8 cellular contexts compared by ENCODE assay signal in genomic region chr9:127786773-127787123, GRCh38. TPM values are rescaled to one million over a fixed set of nuclear protein-coding genes. Genes with fewer than 3 reads are reported as not detected.
DNase-seq lines count a peak whose midpoint lies in the region; ATAC-seq and TF ChIP-seq lines count a peak whose summit lies in the region.

No MANE protein-coding gene starts in this region.

- H3K27me3 Mint-ChIP-seq in chondrocyte (ENCODE audit: low read depth), result no peaks in the 10 kb centered on the region
- H3K27me3 Mint-ChIP-seq in naive thymus-derived CD4-positive, alpha-beta T cell, result no peaks in the 10 kb centered on the region

- H3K4me1 Mint-ChIP-seq in chondrocyte (ENCODE audit: low read depth), result peaks cover 16% of the 10 kb centered on the region
- peaks cover 34 to 63% (median 57%) of the 10 kb centered on the region in 7 donors for H3K4me1 Mint-ChIP-seq in naive thymus-derived CD4-positive, alpha-beta T cell

- DNase-seq in AG20443 (ENCODE audit: low spot score), result peak; percentile 32
- no peak for DNase-seq in Jurkat, Clone E6-1 (ENCODE audit: low read depth, low spot score)
- DNase-seq in chondrocyte (ENCODE audit: low spot score), result no peak
- peak in 2 of 9 donors; percentile 33 to 43 for DNase-seq in naive thymus-derived CD4-positive, alpha-beta T cell
- DNase-seq in HuH-7 (ENCODE audit: low spot score), result no peak

- H3K36me3 Mint-ChIP-seq in chondrocyte (ENCODE audit: low read depth), result peaks cover 33% of the 10 kb centered on the region
- peaks cover 0 to 27% (median 19%) of the 10 kb centered on the region in 5 donors for H3K36me3 Mint-ChIP-seq in naive thymus-derived CD4-positive, alpha-beta T cell

- peaks cover 24 to 55% (median 35%) of the 10 kb centered on the region in 3 experiments for H3K36me3 ChIP-seq in naive thymus-derived CD4-positive, alpha-beta T cell (ENCODE audit: control insufficient read depth in 2 of 3, insufficient read depth in 3 of 3, low read length in 3 of 3)

- no peak for ATAC-seq in naive thymus-derived CD4-positive, alpha-beta T cell
- ATAC-seq in GM18907 (IDR thresholded peaks at IDR 0.05; ENCODE audit: unreplicated experiment), result no peak
- no peak for ATAC-seq in GM21737 (IDR thresholded peaks at IDR 0.05; ENCODE audit: unreplicated experiment)
- no peak for ATAC-seq in GM18861 (IDR thresholded peaks at IDR 0.05; ENCODE audit: unreplicated experiment)

- peak; percentile 82 for TF ChIP-seq CTCF in chondrocyte (IDR thresholded peaks at IDR 0.05)

- CTCF ChIA-PET in naive thymus-derived CD4-positive, alpha-beta T cell (lab: Charles Lee), result interaction anchor here (0.8 to 2.0 kb wide), 7 partner anchors 14 to 134 kb away, joined by 3 to 13 read pairs (median 3); partner anchors contain the start of gene TOR2A

- no peaks in the 10 kb centered on the region for H3K9me3 Mint-ChIP-seq in chondrocyte (ENCODE audit: low read depth)
- no peaks in the 10 kb centered on the region for H3K9me3 Mint-ChIP-seq in naive thymus-derived CD4-positive, alpha-beta T cell

- peak overlapping the region; percentile 92 for H3K4me3 Mint-ChIP-seq in chondrocyte (ENCODE audit: unreplicated experiment)
- peak overlapping the region; percentile 89 to 95 (median 92) for H3K4me3 Mint-ChIP-seq in naive thymus-derived CD4-positive, alpha-beta T cell

- H3K27me3 ChIP-seq in naive thymus-derived CD4-positive, alpha-beta T cell (ENCODE audit: control insufficient read depth in 2 of 2, insufficient read depth in 2 of 2, low read length in 2 of 2), result no peaks in the 10 kb centered on the region

- no peaks in the 10 kb centered on the region for H3K9me3 ChIP-seq in naive thymus-derived CD4-positive, alpha-beta T cell (ENCODE audit: control insufficient read depth in 2 of 3, low read length in 3 of 3)

- intact Hi-C loops in naive thymus-derived CD4-positive, alpha-beta T cell (cut with micrococcal nuclease), result loop anchor here (1.0 to 5.0 kb wide), 11 partner anchors 11 to 536 kb away; partner anchors contain the start of genes NAIF1 (in 2 of the 2), SLC25A25 (in 2 of the 2), COQ4 (in 1 of the 2) and FPGS (in 1 of the 2)

- POLR2A ChIA-PET in naive thymus-derived CD4-positive, alpha-beta T cell (lab: Charles Lee), result interaction anchor here (0.7 to 4.7 kb wide), 10 partner anchors 8 to 136 kb away, joined by 3 to 41 read pairs (median 4); partner anchors contain the start of genes FPGS and SH2D3C

- H3K4me3 ChIP-seq in Jurkat, Clone E6-1 (ENCODE audit: low read length), result peak overlapping the region; percentile 79
- H3K4me3 ChIP-seq in naive thymus-derived CD4-positive, alpha-beta T cell (ENCODE audit: low read length), result peak overlapping the region; percentile 80

- H3K27ac ChIP-seq in naive thymus-derived CD4-positive, alpha-beta T cell (ENCODE audit: low read depth, low read length), result peak overlapping the region; percentile 90

- peaks cover 44 to 48% of the 10 kb centered on the region in 2 donors for H3K4me1 ChIP-seq in naive thymus-derived CD4-positive, alpha-beta T cell (ENCODE audit: control insufficient read depth in 2 of 2, insufficient read depth in 2 of 2, low read length in 2 of 2)

- H3K27ac Mint-ChIP-seq in chondrocyte (ENCODE audit: unreplicated experiment), result peak overlapping the region; percentile 82
- H3K27ac Mint-ChIP-seq in naive thymus-derived CD4-positive, alpha-beta T cell, result peak overlapping the region; percentile 77 to 94 (median 90)

RNA-seq across cellular contexts. Expression of gene CDK9, which starts 0.9 kb away (rescaled TPM):
- polyA plus RNA-seq in Jurkat, Clone E6-1 (2012; ENCODE audit: insufficient read depth, insufficient read length), result 75.2 TPM
- total RNA-seq in chondrocyte, result 54.9 to 67.6 TPM (median 60.3 TPM) in 3 replicates
- 100 to 1,000 TPM; 110 to 135 (median 134) TPM for total RNA-seq in naive thymus-derived CD4-positive, alpha-beta T cell
- 10 to 100 TPM; 37.5 to 65.9 TPM for polyA plus RNA-seq in naive thymus-derived CD4-positive, alpha-beta T cell

RNA-seq across cellular contexts. Expression of gene SH2D3C, which starts 8.3 kb away (rescaled TPM):
- 18.3 TPM for polyA plus RNA-seq in Jurkat, Clone E6-1 (2012; ENCODE audit: insufficient read depth, insufficient read length)
- total RNA-seq in chondrocyte, result 2.5 to 9.9 TPM (median 9.4 TPM) in 3 replicates
- total RNA-seq in naive thymus-derived CD4-positive, alpha-beta T cell, result 10 to 100 TPM; 26.1 to 68.3 (median 51.9) TPM
- polyA plus RNA-seq in naive thymus-derived CD4-positive, alpha-beta T cell, result 10 to 100 TPM; 20.9 to 72.9 TPM

RNA-seq across cellular contexts. Expression of gene FPGS, which starts 15.9 kb away (rescaled TPM):
- 82.1 TPM for polyA plus RNA-seq in Jurkat, Clone E6-1 (2012; ENCODE audit: insufficient read depth, insufficient read length)
- total RNA-seq in chondrocyte, result 50.8 to 52.8 TPM (median 50.8 TPM) in 3 replicates
- total RNA-seq in naive thymus-derived CD4-positive, alpha-beta T cell, result 100 to 1,000 TPM in 2 of 5 experiments, 10 to 100 TPM in 3; 90.4 to 123 (median 95.4) TPM
- 10 to 100 TPM; 37.3 to 51.4 TPM for polyA plus RNA-seq in naive thymus-derived CD4-positive, alpha-beta T cell

RNA-seq across cellular contexts. Expression of gene TOR2A, which starts 51.7 kb away (rescaled TPM):
- 14.7 TPM for polyA plus RNA-seq in Jurkat, Clone E6-1 (2012; ENCODE audit: insufficient read depth, insufficient read length)
- total RNA-seq in chondrocyte, result 6.1 to 8.1 TPM (median 6.4 TPM) in 3 replicates
- total RNA-seq in naive thymus-derived CD4-positive, alpha-beta T cell, result 10 to 100 TPM in 4 of 5 experiments, 1 to 10 TPM in 1; 9.5 to 22.3 (median 10.8) TPM
- 10 to 100 TPM; 16.6 to 20.2 TPM for polyA plus RNA-seq in naive thymus-derived CD4-positive, alpha-beta T cell
